ENCODE assay signal across 20 cellular contexts in genomic region chr20:24633026-24633425, GRCh38.
DNase-seq lines count a peak whose midpoint lies in the region; ATAC-seq and TF ChIP-seq lines count a peak whose summit lies in the region.
"Had no signal": no experiment of that assay in that cellular context is flagged by ENCODE, and none has a peak within 500 bp of the region (broad histone marks: within the 10 kb centered on the region; RNA-seq: fewer than 3 reads in every experiment).

No MANE protein-coding gene starts in this region.

- no peaks in the 10 kb centered on the region for H4K20me1 ChIP-seq in smooth muscle cell (ENCODE audit: low read depth)
- H4K20me1 ChIP-seq: BLaER1 treated with 17β-estradiol and CSF1 and Interleukin-3, amounts not matched to agents 10 nM and 100 nM had no signal

- TF ChIP-seq POLR2A in heart left ventricle (IDR thresholded peaks at IDR 0.05) = no peak
- no peak for TF ChIP-seq POLR2A in spleen (IDR thresholded peaks at IDR 0.05)

- peak overlapping the region; percentile 48 for H2AFZ ChIP-seq in smooth muscle cell (ENCODE audit: low read depth)

- intact Hi-C loops in heart left ventricle (cut with DNase I) = loop anchor here in 1 of 10 donors (10.0 kb wide), 1 partner anchor 128 kb away; no protein-coding TSS in a partner anchor
- intact Hi-C loops in spleen (cut with DNase I; ENCODE audit: low total_unique reads) = no loop called here

- H3K79me2 ChIP-seq in smooth muscle cell (ENCODE audit: low read depth) = no peaks in the 10 kb centered on the region

- peak; percentile 19 for DNase-seq in activated CD8-positive, alpha-beta memory T cell treated with anti-CD3 and anti-CD28 coated beads for 24 hours
- no peak for DNase-seq in activated CD8-positive, alpha-beta memory T cell treated with anti-CD3 and anti-CD28 coated beads, Interleukin-2, amount 50 U/mL, for 48 hours
- DNase-seq in RWPE1 (ENCODE audit: low spot score) (peak; percentile 11), heart left ventricle (peak in 1 of 5 donors; percentile 48), smooth muscle cell (lab: John Stamatoyannopoulos, UW; ENCODE audit: unreplicated experiment) (no peak), ecto neural progenitor cell (ENCODE audit: low spot score) (no peak), SW 1271 (lab: John Stamatoyannopoulos, UW) (no peak), spleen (no peak)
- DNase-seq: activated CD4-positive, alpha-beta T cell treated with anti-CD3 and anti-CD28 coated beads for 4 hours; brain microvascular endothelial cell; H7; immature natural killer cell; Karpas-422; NCI-H1092; NCI-H1930; occipital lobe; T-helper 1 cell had no signal

- H3K27me3 ChIP-seq in heart left ventricle (no peaks in the 10 kb centered on the region), smooth muscle cell (ENCODE audit: low read depth) (no peaks in the 10 kb centered on the region), spleen (replicated peaks in 1 of 7) (peaks cover 0 to 9% (median 0%) of the 10 kb centered on the region in 7 donors)
- H3K27me3 ChIP-seq: BLaER1 treated with 17β-estradiol and CSF1 and Interleukin-3, amounts not matched to agents 10 nM and 100 nM; brain microvascular endothelial cell had no signal

- peak overlapping the region; percentile 20 for H3K4me2 ChIP-seq in smooth muscle cell
- H3K4me2 ChIP-seq: BLaER1 treated with 17β-estradiol and CSF1 and Interleukin-3, amounts not matched to agents 10 nM and 100 nM had no signal

- ATAC-seq in heart left ventricle = peak; percentile 68 to 81 (median 74)
- ATAC-seq: activated T-helper 17 cell treated with anti-CD3 and anti-CD28 coated beads, Interleukin-2, amount 50 U/mL, for 72 hours had no signal

- H3K27ac ChIP-seq in RWPE1 (no peak overlapping the region), heart left ventricle (no peak overlapping the region), smooth muscle cell (ENCODE audit: low read depth) (peak overlapping the region; percentile 40), spleen (no peak overlapping the region)
- H3K27ac ChIP-seq: brain microvascular endothelial cell, coronary artery had no signal

- H3K4me3 ChIP-seq in heart left ventricle (no peak overlapping the region), smooth muscle cell (no peak overlapping the region), spleen (no peak overlapping the region)
- H3K4me3 ChIP-seq: BLaER1 treated with 17β-estradiol and CSF1 and Interleukin-3, amounts not matched to agents 10 nM and 100 nM; coronary artery had no signal

- CTCF ChIA-PET in RWPE1 (lab: Yijun Ruan, JAX) = interaction anchor here (0.7 kb wide), 1 partner anchor 9 kb away, joined by 3 read pairs; no protein-coding TSS in a partner anchor

- TF ChIP-seq CTCF in RWPE1 (conservative IDR thresholded peaks at IDR 0.05; ENCODE audit: low read depth) (no peak), heart left ventricle (IDR thresholded peaks at IDR 0.05) (no peak), smooth muscle cell (IDR thresholded peaks at IDR 0.05; ENCODE audit: borderline replicate concordance, insufficient read depth, poor library complexity, severe bottlenecking) (no peak), spleen (IDR thresholded peaks at IDR 0.05 in 8 of 11, conservative IDR thresholded peaks at IDR 0.05 in 3 of 11) (no peak)

- no peaks in the 10 kb centered on the region for H3K36me3 ChIP-seq in heart left ventricle
- H3K36me3 ChIP-seq in smooth muscle cell (ENCODE audit: low read depth) = no peaks in the 10 kb centered on the region
- no peaks in the 10 kb centered on the region for H3K36me3 ChIP-seq in spleen
- H3K36me3 ChIP-seq: BLaER1 treated with 17β-estradiol and CSF1 and Interleukin-3, amounts not matched to agents 10 nM and 100 nM; brain microvascular endothelial cell had no signal

- POLR2A ChIA-PET in RWPE1 (lab: Yijun Ruan, JAX; ENCODE audit: low non-redundant PET) = no interaction called here

- H3K4me1 ChIP-seq in heart left ventricle (peaks cover 0 to 38% (median 7%) of the 10 kb centered on the region in 12 donors), smooth muscle cell (ENCODE audit: low read depth) (peaks cover 8% of the 10 kb centered on the region), spleen (peaks cover 0 to 19% (median 9%) of the 10 kb centered on the region in 6 donors)

- H3F3A ChIP-seq in smooth muscle cell (ENCODE audit: low read depth) = peaks cover 8% of the 10 kb centered on the region

- WGBS in heart left ventricle, 4 donors = 66 to 81% (median 70%) methylated on average over 12 of the region's 12 CpGs
- 52% methylated on average over 12 of the region's 12 CpGs for WGBS in smooth muscle cell (ENCODE audit: low lambda C conversion rate)
- 84 to 92% (median 88%) methylated on average over 11 to 12 of the region's 12 CpGs for WGBS in spleen, 5 donors

- H3K9me3 ChIP-seq in heart left ventricle (no peaks in the 10 kb centered on the region), smooth muscle cell (replicated peaks; ENCODE audit: low read depth) (no peaks in the 10 kb centered on the region), spleen (no peaks in the 10 kb centered on the region)
- H3K9me3 ChIP-seq: BLaER1 treated with 17β-estradiol and CSF1 and Interleukin-3, amounts not matched to agents 10 nM and 100 nM had no signal

- H3K9ac ChIP-seq in smooth muscle cell (ENCODE audit: low read depth) = no peak overlapping the region
- H3K9ac ChIP-seq: BLaER1 treated with 17β-estradiol and CSF1 and Interleukin-3, amounts not matched to agents 10 nM and 100 nM had no signal

Comparison
In these comparisons a context has a peak if more than half of its experiments do, and no peak if none do; other contexts are left out.
1. DNase-seq: peak in activated CD8-positive, alpha-beta memory T cell treated with anti-CD3 and anti-CD28 coated beads for 24 hours (single experiment) and RWPE1 (single experiment); none in activated CD8-positive, alpha-beta memory T cell treated with anti-CD3 and anti-CD28 coated beads, Interleukin-2, amount 50 U/mL, for 48 hours (single experiment), smooth muscle cell (single experiment), ecto neural progenitor cell (single experiment), SW 1271 (0 of 2) and spleen (single experiment).